In genomic region chr2:78817430-78817829, GRCh38 we compare ENCODE assay signal across 22 cellular contexts.
"Had no signal": no experiment of that assay in that cellular context is flagged by ENCODE, and none has a peak within 500 bp of the region (broad histone marks: within the 10 kb centered on the region; RNA-seq: fewer than 3 reads in every experiment).

No MANE protein-coding gene starts in this region.

- H3K4me3 Mint-ChIP-seq: endodermal cell; natural killer cell treated with Interleukin-12 subunit alpha and Interleukin-12 subunit beta and Interleukin-15 and Interleukin-18, amount 100 ng/mL, for 72 hours had no signal

- H3K4me1 ChIP-seq: foreskin keratinocyte, right atrium auricular region, sigmoid colon, stomach, transverse colon had no signal

- DNase-seq: effector CD4-positive, alpha-beta T cell; endodermal cell; erythroblast; foreskin keratinocyte; kidney; left cardiac atrium; left ventricle myocardium superior; mesenchymal stem cell; midbrain; sigmoid colon; stimulated activated CD4-positive, alpha-beta T cell treated with anti-CD3 and anti-CD28 coated beads, Interleukin-2, amount 100 ng/mL, for 24 hours; stimulated activated CD4-positive, alpha-beta T cell treated with anti-CD3 and anti-CD28 coated beads, Interleukin-4, amount 100 ng/mL, for 4 hours; stimulated activated naive CD4-positive, alpha-beta T cell; stomach; substantia nigra; transverse colon had no signal

- H3K27ac Mint-ChIP-seq: endodermal cell; natural killer cell treated with Interleukin-12 subunit alpha and Interleukin-12 subunit beta and Interleukin-15 and Interleukin-18, amount 100 ng/mL, for 72 hours had no signal

- H3K27me3 Mint-ChIP-seq: natural killer cell treated with Interleukin-12 subunit alpha and Interleukin-12 subunit beta and Interleukin-15 and Interleukin-18, amount 100 ng/mL, for 72 hours had no signal

- H3K27me3 ChIP-seq: foreskin keratinocyte, right atrium auricular region, sigmoid colon, stomach, transverse colon had no signal

- ATAC-seq: foreskin keratinocyte; left cardiac atrium; left ventricle myocardium superior; natural killer cell treated with Interleukin-12 subunit alpha and Interleukin-12 subunit beta and Interleukin-15 and Interleukin-18, amount 100 ng/mL, for 72 hours had no signal

- H3K36me3 ChIP-seq: right atrium auricular region, sigmoid colon, stomach, thoracic aorta, transverse colon had no signal

- H3K27ac ChIP-seq: coronary artery, foreskin keratinocyte, right atrium auricular region, sigmoid colon, skin epidermis, stomach, thoracic aorta, transverse colon had no signal

- H3K9me3 ChIP-seq: right atrium auricular region, sigmoid colon, stomach, thoracic aorta, transverse colon had no signal

- H3K4me3 ChIP-seq: coronary artery, lung, right atrium auricular region, sigmoid colon, skin epidermis, stomach, thoracic aorta, transverse colon had no signal
